8 cellular contexts compared by ENCODE assay signal in genomic region chr6:47309326-47310130, GRCh38. TPM values are rescaled to one million over a fixed set of nuclear protein-coding genes. Genes with fewer than 3 reads are reported as not detected.
DNase-seq lines count a peak whose midpoint lies in the region; ATAC-seq and TF ChIP-seq lines count a peak whose summit lies in the region.

TSS of gene TNFRSF21 (minus strand) at chr6:47309905. CDS start at chr6:47309511, 394 bp downstream.

- POLR2A ChIA-PET in CD4-positive, alpha-beta T cell (lab: Charles Lee) = interaction anchor here (1.1 kb wide), 1 partner anchor 168 kb away, joined by 3 read pairs; the partner anchor contains the start of gene CD2AP
- POLR2A ChIA-PET in activated CD8-positive, alpha-beta T cell treated with anti-CD3 and anti-CD28 coated beads, Interleukin-2, amount 10 ng/mL, durations not matched to agents 7 days and 5 days (lab: Charles Lee) = no interaction called here

- CTCF ChIA-PET in CD4-positive, alpha-beta T cell (lab: Charles Lee) = interaction anchor here (1.3 kb wide), 1 partner anchor 212 kb away, joined by 5 read pairs; no protein-coding TSS in a partner anchor
- CTCF ChIA-PET in activated CD8-positive, alpha-beta T cell treated with anti-CD3 and anti-CD28 coated beads, Interleukin-2, amount 10 ng/mL, durations not matched to agents 7 days and 5 days (lab: Charles Lee) = interaction anchor here (0.7 to 10.0 kb wide), 5 partner anchors 17 to 217 kb away, joined by 3 to 79 read pairs (median 3); no protein-coding TSS in a partner anchor

- H3K27ac Mint-ChIP-seq in CD4-positive, alpha-beta T cell = no peak within 1 kb of the TSS
- H3K27ac Mint-ChIP-seq in activated CD8-positive, alpha-beta T cell treated with anti-CD3 and anti-CD28 coated beads, Interleukin-2, amount 10 ng/mL, durations not matched to agents 7 days and 5 days = no peak within 1 kb of the TSS

- intact Hi-C loops in CD4-positive, alpha-beta T cell (cut with DNase I, micrococcal nuclease) = loop anchor here (1.0 to 2.0 kb wide), 3 partner anchors 212 to 461 kb away; no protein-coding TSS in a partner anchor

- DNase-seq in CD4-positive, alpha-beta T cell = peak; percentile 39 to 71 (median 55)
- DNase-seq in NCI-H774 (lab: John Stamatoyannopoulos, UW) = peak; percentile 90
- DNase-seq in activated CD8-positive, alpha-beta T cell treated with anti-CD3 and anti-CD28 coated beads, Interleukin-2, amount 10 ng/mL, durations not matched to agents 7 days and 5 days = peak; percentile 89
- peak; percentile 9 to 44 (median 27) for DNase-seq in effector memory CD4-positive, alpha-beta T cell
- DNase-seq in lung microvascular endothelial cell (ENCODE audit: low read depth in 2 of 2) = peak; percentile 92 to 96
- peak; percentile 54 for DNase-seq in stimulated activated CD8-positive, alpha-beta memory T cell treated with anti-CD3 and anti-CD28 coated beads, Interleukin-12 subunit alpha, Interleukin-12 subunit beta, amount 100 ng/mL, for 1 hour (ENCODE audit: low read depth)

- H3K4me1 Mint-ChIP-seq in CD4-positive, alpha-beta T cell (ENCODE audit: low read depth) = peaks cover 5% of the 10 kb centered on the region
- H3K4me1 Mint-ChIP-seq in activated CD8-positive, alpha-beta T cell treated with anti-CD3 and anti-CD28 coated beads, Interleukin-2, amount 10 ng/mL, durations not matched to agents 7 days and 5 days (ENCODE audit: low read depth) = peaks cover 10% of the 10 kb centered on the region

- H3K4me1 ChIP-seq in effector memory CD4-positive, alpha-beta T cell (ENCODE audit: control insufficient read depth, insufficient read depth, low read length, poor library complexity, severe bottlenecking) = peaks cover 15% of the 10 kb centered on the region

- no peaks in the 10 kb centered on the region for H3K36me3 Mint-ChIP-seq in CD4-positive, alpha-beta T cell (ENCODE audit: low read depth)
- H3K36me3 Mint-ChIP-seq in activated CD8-positive, alpha-beta T cell treated with anti-CD3 and anti-CD28 coated beads, Interleukin-2, amount 10 ng/mL, durations not matched to agents 7 days and 5 days (ENCODE audit: low read depth) = no peaks in the 10 kb centered on the region

- no peak within 1 kb of the TSS for H3K27ac ChIP-seq in CD4-positive, alpha-beta T cell (ENCODE audit: low read depth, low read length)
- H3K27ac ChIP-seq in effector memory CD4-positive, alpha-beta T cell (ENCODE audit: insufficient read depth, low read length, poor library complexity, severe bottlenecking) = no peak within 1 kb of the TSS

- peak; percentile 96 for ATAC-seq in CD4-positive, alpha-beta T cell (ENCODE audit: poor library complexity)
- ATAC-seq in GM19395 (IDR thresholded peaks at IDR 0.05; ENCODE audit: unreplicated experiment) (peak; percentile 99), HG03565 (IDR thresholded peaks at IDR 0.05; ENCODE audit: unreplicated experiment) (peak; percentile 99)
- ATAC-seq in activated CD8-positive, alpha-beta T cell treated with anti-CD3 and anti-CD28 coated beads, Interleukin-2, amount 10 ng/mL, durations not matched to agents 7 days and 5 days = peak; percentile 95

- no peaks in the 10 kb centered on the region for H3K9me3 ChIP-seq in CD4-positive, alpha-beta T cell (ENCODE audit: control insufficient read depth, low read length)
- H3K9me3 ChIP-seq in effector memory CD4-positive, alpha-beta T cell (ENCODE audit: control insufficient read depth, low read length) = no peaks in the 10 kb centered on the region

- peak within 1 kb of the TSS; percentile 82 for H3K4me3 Mint-ChIP-seq in CD4-positive, alpha-beta T cell
- peak within 1 kb of the TSS; percentile 66 for H3K4me3 Mint-ChIP-seq in activated CD8-positive, alpha-beta T cell treated with anti-CD3 and anti-CD28 coated beads, Interleukin-2, amount 10 ng/mL, durations not matched to agents 7 days and 5 days

- peak within 1 kb of the TSS; percentile 67 for H3K4me3 ChIP-seq in effector memory CD4-positive, alpha-beta T cell (ENCODE audit: insufficient read depth, low read depth, low read length, poor library complexity, severe bottlenecking)

- no peaks in the 10 kb centered on the region for H3K9me3 Mint-ChIP-seq in CD4-positive, alpha-beta T cell
- no peaks in the 10 kb centered on the region for H3K9me3 Mint-ChIP-seq in activated CD8-positive, alpha-beta T cell treated with anti-CD3 and anti-CD28 coated beads, Interleukin-2, amount 10 ng/mL, durations not matched to agents 7 days and 5 days (ENCODE audit: insufficient read depth)

- TF ChIP-seq CTCF in CD4-positive, alpha-beta T cell (IDR thresholded peaks at IDR 0.05) = peak; percentile 78

- peaks cover 76% of the 10 kb centered on the region for H3K27me3 Mint-ChIP-seq in CD4-positive, alpha-beta T cell
- peaks cover 35% of the 10 kb centered on the region for H3K27me3 Mint-ChIP-seq in activated CD8-positive, alpha-beta T cell treated with anti-CD3 and anti-CD28 coated beads, Interleukin-2, amount 10 ng/mL, durations not matched to agents 7 days and 5 days (ENCODE audit: low read depth)

- H3K36me3 ChIP-seq in effector memory CD4-positive, alpha-beta T cell (ENCODE audit: control insufficient read depth, insufficient read depth, low read length) = no peaks in the 10 kb centered on the region

- peaks cover 36% of the 10 kb centered on the region for H3K27me3 ChIP-seq in CD4-positive, alpha-beta T cell (ENCODE audit: control insufficient read depth, insufficient read depth, low read length)
- H3K27me3 ChIP-seq in effector memory CD4-positive, alpha-beta T cell (replicated peaks; ENCODE audit: control insufficient read depth, insufficient read depth, low read length, poor library complexity, severe bottlenecking) = peaks cover 11% of the 10 kb centered on the region

RNA-seq across cellular contexts. Expression of gene TNFRSF21, which starts in this region (rescaled TPM):
- total RNA-seq in CD4-positive, alpha-beta T cell = under 1 TPM; 0.92 to 0.96 TPM
- under 1 TPM; 0.16 to 0.23 TPM for total RNA-seq in activated CD8-positive, alpha-beta T cell treated with anti-CD3 and anti-CD28 coated beads, Interleukin-2, amount 10 ng/mL, durations not matched to agents 7 days and 5 days
- total RNA-seq in lung microvascular endothelial cell = 49.6 and 51.9 TPM in 2 replicates

Comparison
In these comparisons a context has a peak if more than half of its experiments do, and no peak if none do; other contexts are left out.
1. RNA of gene TNFRSF21 (total RNA-seq): 49.6 to 51.9 TPM in lung microvascular endothelial cell; 0.92 to 0.96 TPM in CD4-positive, alpha-beta T cell and 0.16 to 0.23 TPM in activated CD8-positive, alpha-beta T cell treated with anti-CD3 and anti-CD28 coated beads, Interleukin-2, amount 10 ng/mL, durations not matched to agents 7 days and 5 days; every median in the first group is over 10 times any median in the second.
2. Peak in DNase-seq and ATAC-seq in CD4-positive, alpha-beta T cell; RNA of the gene not detected or under 1 TPM.
3. Peak in DNase-seq and ATAC-seq in activated CD8-positive, alpha-beta T cell treated with anti-CD3 and anti-CD28 coated beads, Interleukin-2, amount 10 ng/mL, durations not matched to agents 7 days and 5 days; RNA of the gene not detected or under 1 TPM.
4. DNase-seq: peak in every context shown above with its lines; median percentile 94 in lung microvascular endothelial cell; 90 in NCI-H774; 89 in activated CD8-positive, alpha-beta T cell treated with anti-CD3 and anti-CD28 coated beads, Interleukin-2, amount 10 ng/mL, durations not matched to agents 7 days and 5 days; 55 in CD4-positive, alpha-beta T cell; 54 in stimulated activated CD8-positive, alpha-beta memory T cell treated with anti-CD3 and anti-CD28 coated beads, Interleukin-12 subunit alpha, Interleukin-12 subunit beta, amount 100 ng/mL, for 1 hour; 27 in effector memory CD4-positive, alpha-beta T cell.
5. Peak in every context shown above with its lines, with median percentiles within 50 percentile points of each other: ATAC-seq.